In genomic region chr21:35924714-35925301, GRCh38 we compare ENCODE assay signal across 11 cellular contexts.
A peak's percentile ranks its signal among the peaks of the same experiment; 100 is the strongest.
DNase-seq lines count a peak whose midpoint lies in the region; ATAC-seq and TF ChIP-seq lines count a peak whose summit lies in the region.
"Had no signal": no experiment of that assay in that cellular context is flagged by ENCODE, and none has a peak within 500 bp of the region (broad histone marks: within the 10 kb centered on the region; RNA-seq: fewer than 3 reads in every experiment).

No MANE protein-coding gene starts in this region.

- H3K4me1 ChIP-seq in Karpas-422 (ENCODE audit: low read length): no peaks in the 10 kb centered on the region

- no peaks in the 10 kb centered on the region for H3K9me3 ChIP-seq in CD4-positive, alpha-beta T cell (ENCODE audit: control insufficient read depth, low read length)
- H3K9me3 ChIP-seq in Karpas-422 (ENCODE audit: low read length): no peaks in the 10 kb centered on the region

- no peak overlapping the region for H2AFZ ChIP-seq in Karpas-422 (ENCODE audit: low read length)

- no peak overlapping the region for H3K4me3 ChIP-seq in Karpas-422 (ENCODE audit: low read length)

- no peaks in the 10 kb centered on the region for H4K20me1 ChIP-seq in Karpas-422 (ENCODE audit: insufficient read depth, low read depth, low read length)

- POLR2A ChIA-PET in CD4-positive, alpha-beta T cell (lab: Charles Lee): no interaction called here

- H3K9me3 Mint-ChIP-seq in CD4-positive, alpha-beta T cell: no peaks in the 10 kb centered on the region
- no peaks in the 10 kb centered on the region for H3K9me3 Mint-ChIP-seq in natural killer cell treated with Interleukin-12 subunit alpha and Interleukin-12 subunit beta and Interleukin-15 and Interleukin-18, amount 100 ng/mL, for 72 hours

- H3K36me3 Mint-ChIP-seq in CD4-positive, alpha-beta T cell (ENCODE audit: low read depth): no peaks in the 10 kb centered on the region
- H3K36me3 Mint-ChIP-seq in natural killer cell treated with Interleukin-12 subunit alpha and Interleukin-12 subunit beta and Interleukin-15 and Interleukin-18, amount 100 ng/mL, for 72 hours: no peaks in the 10 kb centered on the region

- no peak overlapping the region for H3K27ac ChIP-seq in CD4-positive, alpha-beta T cell (ENCODE audit: low read depth, low read length)
- H3K27ac ChIP-seq in Karpas-422 (ENCODE audit: low read length): no peak overlapping the region

- H3K4me3 Mint-ChIP-seq in CD4-positive, alpha-beta T cell: no peak overlapping the region
- H3K4me3 Mint-ChIP-seq in natural killer cell treated with Interleukin-12 subunit alpha and Interleukin-12 subunit beta and Interleukin-15 and Interleukin-18, amount 100 ng/mL, for 72 hours: no peak overlapping the region
- H3K4me3 Mint-ChIP-seq: neural crest cell had no signal

- CTCF ChIA-PET in CD4-positive, alpha-beta T cell (lab: Charles Lee): no interaction called here

- H3K9me2 ChIP-seq in Karpas-422 (replicated peaks; ENCODE audit: insufficient read depth, low read length): no peaks in the 10 kb centered on the region

- H3K27me3 ChIP-seq in CD4-positive, alpha-beta T cell (ENCODE audit: control insufficient read depth, insufficient read depth, low read length): peaks cover 8% of the 10 kb centered on the region
- no peaks in the 10 kb centered on the region for H3K27me3 ChIP-seq in Karpas-422 (ENCODE audit: low read length)

- H3K27me3 Mint-ChIP-seq in CD4-positive, alpha-beta T cell: peaks cover 41% of the 10 kb centered on the region
- peaks cover 23 to 57% of the 10 kb centered on the region in 2 donors for H3K27me3 Mint-ChIP-seq in natural killer cell treated with Interleukin-12 subunit alpha and Interleukin-12 subunit beta and Interleukin-15 and Interleukin-18, amount 100 ng/mL, for 72 hours

- H3K36me3 ChIP-seq in Karpas-422 (ENCODE audit: insufficient read depth, low read length): no peaks in the 10 kb centered on the region

- intact Hi-C loops in CD4-positive, alpha-beta T cell (cut with DNase I, micrococcal nuclease): no loop called here
- intact Hi-C loops in head of caudate nucleus (cut with DNase I): no loop called here

- H3K9ac ChIP-seq in Karpas-422 (ENCODE audit: low read length): no peak overlapping the region

- DNase-seq in CD4-positive, alpha-beta T cell: no peak
- DNase-seq in M059J (ENCODE audit: low read depth) (peak; percentile 99), brain pericyte (ENCODE audit: low read depth, low spot score) (peak; percentile 56), Karpas-422 (no peak), head of caudate nucleus (no peak), NCI-H2196 treated with DMSO at 0.1 percent for 48 hours (lab: John Stamatoyannopoulos, UW; ENCODE audit: unreplicated experiment) (no peak)
- no peak for DNase-seq in natural killer cell treated with Interleukin-12 subunit alpha and Interleukin-12 subunit beta and Interleukin-15 and Interleukin-18, amount 100 ng/mL, for 72 hours (ENCODE audit: low spot score)
- DNase-seq: activated CD4-positive, CD25-positive, alpha-beta regulatory T cell treated with anti-CD3 and anti-CD28 coated beads, Interleukin-2, amount 50 U/mL, for 72 hours; stimulated activated CD8-positive, alpha-beta memory T cell treated with anti-CD3 and anti-CD28 coated beads, Interleukin-4, amount 100 ng/mL, for 48 hours had no signal

- H3K4me1 Mint-ChIP-seq in CD4-positive, alpha-beta T cell (ENCODE audit: low read depth): no peaks in the 10 kb centered on the region
- H3K4me1 Mint-ChIP-seq in natural killer cell treated with Interleukin-12 subunit alpha and Interleukin-12 subunit beta and Interleukin-15 and Interleukin-18, amount 100 ng/mL, for 72 hours (ENCODE audit: low read depth in 2 of 2): no peaks in the 10 kb centered on the region

- no peak overlapping the region for H3K27ac Mint-ChIP-seq in CD4-positive, alpha-beta T cell
- H3K27ac Mint-ChIP-seq in natural killer cell treated with Interleukin-12 subunit alpha and Interleukin-12 subunit beta and Interleukin-15 and Interleukin-18, amount 100 ng/mL, for 72 hours: peak overlapping the region in 1 of 2 donors; percentile 10

- H3K4me2 ChIP-seq in Karpas-422 (ENCODE audit: low read depth, low read length, poor library complexity, severe bottlenecking): no peak overlapping the region

- ATAC-seq in CD4-positive, alpha-beta T cell (ENCODE audit: poor library complexity): peak; percentile 32
- peak; percentile 64 to 77 for ATAC-seq in natural killer cell treated with Interleukin-12 subunit alpha and Interleukin-12 subunit beta and Interleukin-15 and Interleukin-18, amount 100 ng/mL, for 72 hours
- ATAC-seq in GM18909 (IDR thresholded peaks at IDR 0.05; ENCODE audit: poor library complexity, unreplicated experiment): no peak

- H3K79me2 ChIP-seq in Karpas-422 (ENCODE audit: low read length): no peaks in the 10 kb centered on the region

- TF ChIP-seq CTCF in CD4-positive, alpha-beta T cell (IDR thresholded peaks at IDR 0.05): no peak

Comparison
In these comparisons a context has a peak if more than half of its experiments do, and no peak if none do; other contexts are left out.
1. DNase-seq: peak in M059J (single experiment) and brain pericyte (single experiment); none in CD4-positive, alpha-beta T cell (0 of 10), natural killer cell treated with Interleukin-12 subunit alpha and Interleukin-12 subunit beta and Interleukin-15 and Interleukin-18, amount 100 ng/mL, for 72 hours (single experiment), Karpas-422 (single experiment), head of caudate nucleus (0 of 42) and NCI-H2196 treated with DMSO at 0.1 percent for 48 hours (single experiment).